1 cellular context compared by ENCODE assay signal in genomic region chr1:26305667-26306289, GRCh38.
TF ChIP-seq lines count a peak whose summit lies in the region.

No MANE protein-coding gene starts in this region.

TF ChIP-seq in K562, 482 proteins besides CTCF, POLR2A, EP300 and RAD21 (continued from another document and continues in another):
- TF ChIP-seq ZNF77 (CRISPR knock-in tag; IDR thresholded peaks at IDR 0.05) (no peak), NEUROD1 (IDR thresholded peaks at IDR 0.05; ENCODE audit: borderline replicate concordance, low read depth, low read length, partially characterized antibody) (no peak), ATF7 (IDR thresholded peaks at IDR 0.05) (no peak), SRSF1 (IDR thresholded peaks at IDR 0.05; ENCODE audit: low read depth, low read length) (no peak), TFE3 (CRISPR knock-in tag; IDR thresholded peaks at IDR 0.05) (no peak), NFRKB (IDR thresholded peaks at IDR 0.05; ENCODE audit: low read depth) (no peak; the same call in 1 of the 2 replicates), CREBBP (IDR thresholded peaks at IDR 0.05; ENCODE audit: low read depth, low read length) (no peak), SUPT5H (IDR thresholded peaks at IDR 0.05) (no peak), POLR3A (IDR thresholded peaks at IDR 0.05; ENCODE audit: borderline replicate concordance, extremely low read depth, insufficient read depth, insufficient read length) (no peak), MLX (CRISPR knock-in tag; conservative IDR thresholded peaks at IDR 0.05) (no peak), ZBTB26 (CRISPR knock-in tag; IDR thresholded peaks at IDR 0.05) (no peak), KAT2B (IDR thresholded peaks at IDR 0.05; ENCODE audit: low read depth, low read length) (no peak), YY1 (IDR thresholded peaks at IDR 0.05; ENCODE audit: borderline replicate concordance in 1 of 3, control insufficient read depth in 1 of 3, extremely low read depth in 1 of 3, insufficient read depth in 3 of 3, insufficient read length in 1 of 3, insufficient replicate concordance in 2 of 3, low read depth in 1 of 3, low read length in 2 of 3) (peak in 2 of 3 experiments; percentile 37 to 54), JUN (IDR thresholded peaks at IDR 0.05; ENCODE audit: borderline replicate concordance, low read depth, low read length) (no peak), JUN (CRISPR knock-in tag; IDR thresholded peaks at IDR 0.05; ENCODE audit: borderline replicate concordance) (no peak), SPI1 (IDR thresholded peaks at IDR 0.05; ENCODE audit: borderline replicate concordance, low read depth, low read length) (0 out of 2 replicates have a peak, but pooled peaks have one; percentile 41), ZBTB40 (IDR thresholded peaks at IDR 0.05) (no peak), ZBTB40 (CRISPR knock-in tag; IDR thresholded peaks at IDR 0.05) (no peak), RERE (CRISPR knock-in tag; IDR thresholded peaks at IDR 0.05; ENCODE audit: borderline replicate concordance) (no peak), SP1 (CRISPR knock-in tag; IDR thresholded peaks at IDR 0.05) (0 out of 2 replicates have a peak, but pooled peaks have one; percentile 18), MXI1 (IDR thresholded peaks at IDR 0.05; ENCODE audit: low read depth, low read length) (no peak), RFX5 (IDR thresholded peaks at IDR 0.05; ENCODE audit: low read depth, low read length) (no peak), SNIP1 (IDR thresholded peaks at IDR 0.05; ENCODE audit: low read depth) (no peak), ZNF395 (CRISPR knock-in tag; IDR thresholded peaks at IDR 0.05) (peak; percentile 5; the same call in 1 of the 2 replicates), AFF4 (CRISPR knock-in tag; IDR thresholded peaks at IDR 0.05) (no peak), KLF6 (CRISPR knock-in tag; IDR thresholded peaks at IDR 0.05; ENCODE audit: borderline replicate concordance) (no peak), NFXL1 (CRISPR knock-in tag; IDR thresholded peaks at IDR 0.05) (no peak), ZNF232 (CRISPR knock-in tag; IDR thresholded peaks at IDR 0.05) (no peak), ZNF347 (CRISPR knock-in tag; IDR thresholded peaks at IDR 0.05; ENCODE audit: low read depth) (no peak), CCAR2 (IDR thresholded peaks at IDR 0.05; ENCODE audit: low read depth, low read length) (no peak), NR2C2 (CRISPR knock-in tag; IDR thresholded peaks at IDR 0.05) (peak; percentile 54; the same call in 1 of the 2 replicates), NR2C2 (tag; IDR thresholded peaks at IDR 0.05) (no peak), STAG1 (CRISPR knock-in tag; IDR thresholded peaks at IDR 0.05; ENCODE audit: borderline replicate concordance) (no peak), CHD4 (IDR thresholded peaks at IDR 0.05; ENCODE audit: insufficient read depth, insufficient replicate concordance, low read depth, low read length, poor library complexity, severe bottlenecking) (no peak), KAT7 (CRISPR knock-in tag; IDR thresholded peaks at IDR 0.05; ENCODE audit: borderline replicate concordance) (peak; percentile 75; the same call in 1 of the 2 replicates)
